ENCODE assay signal across 8 cellular contexts in the genomic region with DNA sequence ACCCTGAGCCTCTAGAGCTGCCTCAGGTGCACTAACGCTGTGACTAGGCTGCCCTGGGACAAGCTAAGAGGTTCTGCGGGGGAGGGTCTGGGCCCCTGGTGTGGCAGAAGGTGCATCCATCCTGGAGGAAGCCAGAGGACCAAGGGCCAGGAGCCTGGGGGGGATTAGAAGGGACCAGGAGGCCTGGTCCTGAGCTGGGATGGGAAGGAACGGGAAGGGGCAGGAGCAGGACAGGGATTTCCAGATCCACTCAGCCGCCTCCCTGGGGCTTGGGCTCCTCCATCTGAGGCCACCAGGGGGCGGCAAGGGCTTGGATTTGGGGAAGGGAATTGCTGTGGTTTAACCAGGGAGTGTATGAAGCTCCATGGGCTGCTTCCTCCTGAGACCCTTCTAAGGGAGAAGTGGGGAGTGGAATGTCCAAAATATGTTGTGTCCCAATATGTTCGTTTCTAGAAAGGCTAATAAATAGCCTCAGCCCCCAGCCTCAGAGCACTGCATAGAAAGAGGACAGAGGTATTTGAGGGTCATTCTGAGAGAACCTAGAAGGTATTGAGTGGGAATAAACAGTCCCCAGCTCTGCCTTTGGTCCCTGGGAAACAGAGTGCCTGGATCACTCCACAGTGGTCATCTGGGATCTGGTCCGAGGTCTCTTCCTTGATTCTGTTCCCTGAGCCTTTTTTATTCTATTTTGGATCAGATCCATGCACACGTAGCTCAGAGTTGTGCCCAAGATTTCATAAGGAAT. TPM values are rescaled to one million over a fixed set of nuclear protein-coding genes. Genes with fewer than 3 reads are reported as not detected.
DNase-seq lines count a peak whose midpoint lies in the region; ATAC-seq, FAIRE-seq and TF ChIP-seq lines count a peak whose summit lies in the region.

No MANE protein-coding gene starts in this region.

- TF ChIP-seq CTCF in A549 (IDR thresholded peaks at IDR 0.05) (peak; percentile 55), GM12864 (IDR thresholded peaks at IDR 0.05; ENCODE audit: low read depth, low read length, missing control alignments) (peak; percentile 91), gastrocnemius medialis (IDR thresholded peaks at IDR 0.05 in 4 of 5, conservative IDR thresholded peaks at IDR 0.05 in 1 of 5) (peak in 4 of 5 experiments; percentile 18 to 51 (median 36)), suprapubic skin (IDR thresholded peaks at IDR 0.05) (peak in 1 of 2 donors; percentile 74)

- ATAC-seq in A549: peak; percentile 95 to 99
- no peak for ATAC-seq in gastrocnemius medialis
- no peak for ATAC-seq in GM21529 (IDR thresholded peaks at IDR 0.05; ENCODE audit: unreplicated experiment)

- TF ChIP-seq POLR2A in A549 (IDR thresholded peaks at IDR 0.05; ENCODE audit: low read length): no peak
- no peak for TF ChIP-seq POLR2A in gastrocnemius medialis (IDR thresholded peaks at IDR 0.05)
- no peak for TF ChIP-seq POLR2A in suprapubic skin (IDR thresholded peaks at IDR 0.05)

- H3K27me3 ChIP-seq in gastrocnemius medialis: no peaks in the 10 kb centered on the region
- peaks cover 18% of the 10 kb centered on the region for H3K27me3 ChIP-seq in suprapubic skin

- H3K36me3 ChIP-seq in gastrocnemius medialis (no peaks in the 10 kb centered on the region), suprapubic skin (no peaks in the 10 kb centered on the region)

- TF ChIP-seq EP300 in A549 (IDR thresholded peaks at IDR 0.05): no peak
- TF ChIP-seq EP300 in suprapubic skin (IDR thresholded peaks at IDR 0.05): no peak

- in situ Hi-C loops in gastrocnemius medialis (cut with MboI; ENCODE audit: low sequenced_read_pairs in 4 of 4): no loop called here

- no peak overlapping the region for H3K27ac ChIP-seq in A549
- H3K27ac ChIP-seq in gastrocnemius medialis: no peak overlapping the region
- no peak overlapping the region for H3K27ac ChIP-seq in suprapubic skin

- DNase-seq in A549 (ENCODE audit: low read depth in 1 of 2, low spot score in 1 of 2) (peak; percentile 48 to 55), GM12864 (ENCODE audit: low read depth) (no peak), NCI-H2171 treated with DMSO at 0.1 percent for 48 hours (lab: John Stamatoyannopoulos, UW) (peak; percentile 44), activated T-cell treated with anti-CD3 and anti-CD28 coated beads for 4 hours (peak; percentile 13), germinal center (ENCODE audit: low spot score) (peak; percentile 41), gastrocnemius medialis (no peak), suprapubic skin (ENCODE audit: low spot score in 2 of 2) (no peak)

- CTCF ChIA-PET in A549 (lab: Yijun Ruan, JAX): interaction anchor here (0.6 to 2.8 kb wide), 31 partner anchors 9 to 562 kb away, joined by 3 to 41 read pairs (median 4); a partner anchor contains a TSS

- no peak overlapping the region for H3K4me2 ChIP-seq in A549

- no peak overlapping the region for H3K4me3 ChIP-seq in A549
- H3K4me3 ChIP-seq in GM12864 (ENCODE audit: low read depth, low read length): no peak overlapping the region
- H3K4me3 ChIP-seq in gastrocnemius medialis: no peak overlapping the region
- no peak overlapping the region for H3K4me3 ChIP-seq in suprapubic skin

- intact Hi-C loops in gastrocnemius medialis (cut with DNase I; ENCODE audit: low total_unique reads): no loop called here

- TF ChIP-seq RAD21 in A549 (conservative IDR thresholded peaks at IDR 0.05 in 1 of 2, IDR thresholded peaks at IDR 0.05 in 1 of 2): peak in 1 of 2 experiments; percentile 56; a peak in 3 of 5 replicates

- WGBS in A549 (ENCODE audit: missing lambda C conversion rate): 32% methylated on average over 8 of the region's 8 CpGs
- 38% methylated on average over 8 of the region's 8 CpGs for WGBS in suprapubic skin

- no peaks in the 10 kb centered on the region for H3K4me1 ChIP-seq in A549
- no peaks in the 10 kb centered on the region for H3K4me1 ChIP-seq in gastrocnemius medialis
- no peaks in the 10 kb centered on the region for H3K4me1 ChIP-seq in suprapubic skin

- H3K9me3 ChIP-seq in A549 (no peaks in the 10 kb centered on the region), gastrocnemius medialis (no peaks in the 10 kb centered on the region), suprapubic skin (no peaks in the 10 kb centered on the region)

- POLR2A ChIA-PET in A549 (lab: Yijun Ruan, JAX): interaction anchor here (1.0 kb wide), 1 partner anchor 56 kb away, joined by 3 read pairs; a partner anchor contains a TSS

- FAIRE-seq in A549 (lab: Jason Lieb, UNC): no peak

TF ChIP-seq in A549, 52 proteins besides CTCF, POLR2A, EP300 and RAD21:
- TF ChIP-seq SMC3 (IDR thresholded peaks at IDR 0.05): peak; percentile 30; the same call in 1 of the 3 replicates
- TF ChIP-seq ZNF302 (CRISPR knock-in tag; IDR thresholded peaks at IDR 0.05): no peak

RNA-seq across cellular contexts. Expression of a gene that starts 17.4 kb away (rescaled TPM):
- polyA plus RNA-seq in A549 (2011; rRNA removed) (173 and 228 TPM in 2 replicates), A549 (2017; fragmentation: RNase III; extraction: RNeasy Plus Mini Kit Qiagen cat#74134 plus additional on column Dnase treatment) (112 to 143 TPM (median 130 TPM) in 3 replicates)
- polyA plus RNA-seq in A549 (2012; cell fraction: cytosol; rRNA removed): 136 and 155 TPM in 2 replicates
- 271 and 295 TPM in 2 replicates for polyA plus RNA-seq in A549 (2012; cell fraction: nucleus; rRNA removed)
- 111 and 127 TPM in 2 replicates for polyA minus RNA-seq in A549 (2011; rRNA and poly(A)+ RNA removed)
- total RNA-seq in gastrocnemius medialis (not detected), suprapubic skin (not detected)

RNA-seq across cellular contexts. Expression of a gene that starts 56.3 kb away (rescaled TPM):
- polyA plus RNA-seq in A549 (2011; rRNA removed): 2.7 and 3.0 TPM in 2 replicates
- polyA plus RNA-seq in A549 (2012; cell fraction: cytosol; rRNA removed): 0.53 and 0.57 TPM in 2 replicates
- 0.30 and 0.33 TPM in 2 replicates for polyA plus RNA-seq in A549 (2012; cell fraction: nucleus; rRNA removed)
- polyA plus RNA-seq in A549 (2017; fragmentation: RNase III; extraction: RNeasy Plus Mini Kit Qiagen cat#74134 plus additional on column Dnase treatment): 1.8 to 2.1 TPM (median 2.0 TPM) in 3 replicates
- 1.9 and 2.8 TPM in 2 replicates for polyA minus RNA-seq in A549 (2011; rRNA and poly(A)+ RNA removed)
- total RNA-seq in gastrocnemius medialis: not detected
- not detected for total RNA-seq in suprapubic skin

Comparison
In these comparisons a context has a peak if more than half of its experiments do, and no peak if none do; other contexts are left out.
1. ATAC-seq: peak in A549 (2 of 2); none in gastrocnemius medialis (0 of 2) and GM21529 (single experiment).
2. DNase-seq: peak in A549 (2 of 2), NCI-H2171 treated with DMSO at 0.1 percent for 48 hours (single experiment), activated T-cell treated with anti-CD3 and anti-CD28 coated beads for 4 hours (single experiment) and germinal center (single experiment); none in GM12864 (single experiment), gastrocnemius medialis (0 of 2) and suprapubic skin (0 of 2).